In genomic region chr9:115262952-115263351, GRCh38 we compare ENCODE assay signal across 12 cellular contexts.
DNase-seq lines count a peak whose midpoint lies in the region; FAIRE-seq and TF ChIP-seq lines count a peak whose summit lies in the region.
"Had no signal": no experiment of that assay in that cellular context is flagged by ENCODE, and none has a peak within 500 bp of the region (broad histone marks: within the 10 kb centered on the region; RNA-seq: fewer than 3 reads in every experiment).

No MANE protein-coding gene starts in this region.

- intact Hi-C loops in spleen (cut with DNase I; ENCODE audit: low total_unique reads), result no loop called here
- intact Hi-C loops in activated CD4-positive, alpha-beta T cell treated with anti-CD3 and anti-CD28 coated beads, Interleukin-2, amount 10 ng/mL, durations not matched to agents 24 days and 14 days (cut with micrococcal nuclease), result no loop called here

- H3K27me3 ChIP-seq in astrocyte (ENCODE audit: insufficient read depth, low read length) (no peaks in the 10 kb centered on the region), spleen (replicated peaks in 1 of 7) (no peaks in the 10 kb centered on the region)
- H3K27me3 ChIP-seq: thyroid gland had no signal

- no peaks in the 10 kb centered on the region for H4K20me1 ChIP-seq in astrocyte (ENCODE audit: insufficient read depth, low read length)

- H3K4me3 ChIP-seq in astrocyte (ENCODE audit: insufficient read depth, low read depth, low read length), result no peak overlapping the region
- H3K4me3 ChIP-seq in spleen, result no peak overlapping the region
- H3K4me3 ChIP-seq: thyroid gland had no signal

- TF ChIP-seq POLR2A in spleen (IDR thresholded peaks at IDR 0.05), result no peak

- no peak for TF ChIP-seq CTCF in HFFc6 (IDR thresholded peaks at IDR 0.05)
- TF ChIP-seq CTCF in astrocyte (IDR thresholded peaks at IDR 0.05; ENCODE audit: insufficient read depth, low read depth, low read length), result no peak
- TF ChIP-seq CTCF in spleen (IDR thresholded peaks at IDR 0.05 in 8 of 11, conservative IDR thresholded peaks at IDR 0.05 in 3 of 11), result no peak

- no peak overlapping the region for H3K4me3 Mint-ChIP-seq in HFFc6
- H3K4me3 Mint-ChIP-seq in astrocyte (ENCODE audit: unreplicated experiment), result no peak overlapping the region
- H3K4me3 Mint-ChIP-seq in activated CD4-positive, alpha-beta T cell treated with anti-CD3 and anti-CD28 coated beads, Interleukin-2, amount 10 ng/mL, durations not matched to agents 24 days and 14 days, result no peak overlapping the region
- H3K4me3 Mint-ChIP-seq: activated naive CD4-positive, alpha-beta T cell treated with anti-CD3 and anti-CD28 coated beads, Interleukin-2, amount 50 U/mL, for 24 hours; CD8-positive, alpha-beta memory T cell had no signal

- H3K36me3 Mint-ChIP-seq in HFFc6 (ENCODE audit: low read depth) (no peaks in the 10 kb centered on the region), astrocyte (ENCODE audit: low read depth, unreplicated experiment) (no peaks in the 10 kb centered on the region)
- H3K36me3 Mint-ChIP-seq in activated CD4-positive, alpha-beta T cell treated with anti-CD3 and anti-CD28 coated beads, Interleukin-2, amount 10 ng/mL, durations not matched to agents 24 days and 14 days (ENCODE audit: low read depth), result no peaks in the 10 kb centered on the region
- H3K36me3 Mint-ChIP-seq: activated naive CD4-positive, alpha-beta T cell treated with anti-CD3 and anti-CD28 coated beads, Interleukin-2, amount 50 U/mL, for 24 hours; CD8-positive, alpha-beta memory T cell had no signal

- H3K27me3 Mint-ChIP-seq in HFFc6 (ENCODE audit: insufficient read depth), result no peaks in the 10 kb centered on the region; the same call in 1 of the 2 replicates
- no peaks in the 10 kb centered on the region for H3K27me3 Mint-ChIP-seq in astrocyte (ENCODE audit: low read depth, unreplicated experiment)
- peaks cover 7% of the 10 kb centered on the region for H3K27me3 Mint-ChIP-seq in activated CD4-positive, alpha-beta T cell treated with anti-CD3 and anti-CD28 coated beads, Interleukin-2, amount 10 ng/mL, durations not matched to agents 24 days and 14 days
- H3K27me3 Mint-ChIP-seq: CD8-positive, alpha-beta memory T cell had no signal

- H3K9me3 ChIP-seq in astrocyte (ENCODE audit: insufficient read depth, low read depth, low read length), result no peaks in the 10 kb centered on the region
- no peaks in the 10 kb centered on the region for H3K9me3 ChIP-seq in spleen
- H3K9me3 ChIP-seq: thyroid gland had no signal

- H3K36me3 ChIP-seq in astrocyte (ENCODE audit: insufficient read depth, low read length) (no peaks in the 10 kb centered on the region), spleen (no peaks in the 10 kb centered on the region)
- H3K36me3 ChIP-seq: thyroid gland had no signal

- H3K4me1 Mint-ChIP-seq in HFFc6 (ENCODE audit: low read depth), result peaks cover 60% of the 10 kb centered on the region
- H3K4me1 Mint-ChIP-seq in astrocyte (ENCODE audit: low read depth, unreplicated experiment), result peaks cover 35% of the 10 kb centered on the region
- H3K4me1 Mint-ChIP-seq in activated CD4-positive, alpha-beta T cell treated with anti-CD3 and anti-CD28 coated beads, Interleukin-2, amount 10 ng/mL, durations not matched to agents 24 days and 14 days, result no peaks in the 10 kb centered on the region
- H3K4me1 Mint-ChIP-seq: activated naive CD4-positive, alpha-beta T cell treated with anti-CD3 and anti-CD28 coated beads, Interleukin-2, amount 50 U/mL, for 24 hours; CD8-positive, alpha-beta memory T cell had no signal

- no peaks in the 10 kb centered on the region for H3K79me2 ChIP-seq in astrocyte (ENCODE audit: insufficient read depth, low read length)

- DNase-seq in HFFc6 (peak; percentile 45), NCI-H345 (lab: John Stamatoyannopoulos, UW) (peak; percentile 26), astrocyte (ENCODE audit: low read depth) (peak; percentile 42), renal cortical epithelial cell (ENCODE audit: low read depth) (peak; percentile 67), spleen (no peak), NCI-H146 treated with DMSO at 0.1 percent for 48 hours (lab: John Stamatoyannopoulos, UW; ENCODE audit: unreplicated experiment) (no peak), C1 segment of cervical spinal cord (lab: John Stamatoyannopoulos, UW) (no peak)
- DNase-seq in activated CD4-positive, alpha-beta T cell treated with anti-CD3 and anti-CD28 coated beads, Interleukin-2, amount 10 ng/mL, durations not matched to agents 24 days and 14 days, result no peak
- DNase-seq: CD8-positive, alpha-beta memory T cell; KBM-7 had no signal

- H3K4me2 ChIP-seq in astrocyte (ENCODE audit: low read length), result no peak overlapping the region

- H3K9me3 Mint-ChIP-seq in HFFc6 (no peaks in the 10 kb centered on the region), astrocyte (ENCODE audit: unreplicated experiment) (peaks cover 7% of the 10 kb centered on the region)
- no peaks in the 10 kb centered on the region for H3K9me3 Mint-ChIP-seq in activated CD4-positive, alpha-beta T cell treated with anti-CD3 and anti-CD28 coated beads, Interleukin-2, amount 10 ng/mL, durations not matched to agents 24 days and 14 days

- peak overlapping the region; percentile 68 for H3K27ac ChIP-seq in astrocyte (ENCODE audit: low read depth, low read length)
- peak overlapping the region in 1 of 8 donors; percentile 0 for H3K27ac ChIP-seq in spleen
- H3K27ac ChIP-seq: thyroid gland had no signal

- no peak overlapping the region for H2AFZ ChIP-seq in astrocyte (ENCODE audit: low read depth, low read length)

- no peak for FAIRE-seq in astrocyte (lab: Jason Lieb, UNC)

- H3K27ac Mint-ChIP-seq in HFFc6 (peak overlapping the region; percentile 84), astrocyte (ENCODE audit: unreplicated experiment) (peak overlapping the region; percentile 58)
- H3K27ac Mint-ChIP-seq in activated CD4-positive, alpha-beta T cell treated with anti-CD3 and anti-CD28 coated beads, Interleukin-2, amount 10 ng/mL, durations not matched to agents 24 days and 14 days, result no peak overlapping the region
- H3K27ac Mint-ChIP-seq: activated naive CD4-positive, alpha-beta T cell treated with anti-CD3 and anti-CD28 coated beads, Interleukin-2, amount 50 U/mL, for 24 hours; CD8-positive, alpha-beta memory T cell had no signal

- no peak overlapping the region for H3K9ac ChIP-seq in astrocyte (ENCODE audit: low read length)

- H3K4me1 ChIP-seq in astrocyte (ENCODE audit: insufficient read depth, low read length), result peaks cover 27% of the 10 kb centered on the region
- peaks cover 0 to 4% (median 0%) of the 10 kb centered on the region in 6 donors for H3K4me1 ChIP-seq in spleen
- H3K4me1 ChIP-seq: thyroid gland had no signal

Comparison
In these comparisons a context has a peak if more than half of its experiments do, and no peak if none do; other contexts are left out.
1. DNase-seq: peak in HFFc6 (single experiment), NCI-H345 (single experiment), astrocyte (single experiment) and renal cortical epithelial cell (single experiment); none in spleen (single experiment), activated CD4-positive, alpha-beta T cell treated with anti-CD3 and anti-CD28 coated beads, Interleukin-2, amount 10 ng/mL, durations not matched to agents 24 days and 14 days (single experiment), NCI-H146 treated with DMSO at 0.1 percent for 48 hours (single experiment) and C1 segment of cervical spinal cord (0 of 14).